25 cellular contexts compared by ENCODE assay signal in genomic region chr7:1710936-1711335, GRCh38. TPM values are rescaled to one million over a fixed set of nuclear protein-coding genes. Genes with fewer than 3 reads are reported as not detected.
DNase-seq lines count a peak whose midpoint lies in the region; ATAC-seq, FAIRE-seq and TF ChIP-seq lines count a peak whose summit lies in the region.
"Had no signal": no experiment of that assay in that cellular context is flagged by ENCODE, and none has a peak within 500 bp of the region (broad histone marks: within the 10 kb centered on the region; RNA-seq: fewer than 3 reads in every experiment).

No MANE protein-coding gene starts in this region.

- WGBS in H1 (ENCODE audit: extremely low coverage in 1 of 2, insufficient coverage in 1 of 2, insufficient read length in 1 of 2, insufficient replicate concordance in 2 of 2, low coverage in 1 of 2, low lambda C conversion rate in 2 of 2, missing lambda C conversion rate in 1 of 2), 2 experiments = 89% methylated on average over 6 of the region's 6 CpGs; no CpG with 5 or more reads in 1 of the 2 experiments
- 83 to 94% (median 83%) methylated on average over 6 of the region's 6 CpGs for WGBS in spleen, 5 donors

- no peak overlapping the region for H2BK120ac ChIP-seq in H1 (replicated peaks; ENCODE audit: low read depth, low read length)

- H3K79me2 ChIP-seq in H1 (ENCODE audit: control insufficient read depth in 1 of 2, insufficient read depth in 2 of 2, low read length in 2 of 2) = no peaks in the 10 kb centered on the region

- no peak overlapping the region for H4K5ac ChIP-seq in H1 (ENCODE audit: insufficient read length, low read depth, low read length)

- intact Hi-C loops in CD14-positive monocyte (cut with micrococcal nuclease) = no loop called here
- intact Hi-C loops in spleen (cut with DNase I; ENCODE audit: low total_unique reads) = no loop called here

- H3K56ac ChIP-seq in H1 (replicated peaks; ENCODE audit: insufficient read length, low read depth, low read length) = no peak overlapping the region

- H3K23me2 ChIP-seq in H1 (ENCODE audit: low read depth, low read length) = no peaks in the 10 kb centered on the region

- no peak overlapping the region for H2BK15ac ChIP-seq in H1 (ENCODE audit: low read length)

- TF ChIP-seq POLR2A in H1 (IDR thresholded peaks at IDR 0.05; ENCODE audit: control extremely low read depth in 1 of 2, low read depth in 2 of 2, low read length in 2 of 2) = no peak
- no peak for TF ChIP-seq POLR2A in spleen (IDR thresholded peaks at IDR 0.05)

- no peak for FAIRE-seq in H1 (lab: Jason Lieb, UNC)
- FAIRE-seq: GM12892, GM19239 had no signal

- no peak overlapping the region for H3K23ac ChIP-seq in H1 (ENCODE audit: insufficient read length)

- CTCF ChIA-PET in H1 (lab: Charles Lee; ENCODE audit: partially characterized antibody) = interaction anchor here (1.2 to 2.7 kb wide), 9 partner anchors 11 to 132 kb away, joined by 3 to 21 read pairs (median 5); no protein-coding TSS in a partner anchor

- H4K91ac ChIP-seq in H1 (replicated peaks; ENCODE audit: insufficient read length, low read length) = no peak overlapping the region

- DNase-seq in CD14-positive monocyte (ENCODE audit: low spot score) (peak; percentile 30), H1 (ENCODE audit: low read depth in 1 of 2, low spot score in 2 of 2) (no peak), spleen (peak; percentile 40), DMS153 (lab: John Stamatoyannopoulos, UW) (no peak), NCI-H2196 (lab: John Stamatoyannopoulos, UW; ENCODE audit: unreplicated experiment) (no peak)
- DNase-seq: Calu3; Karpas-422; NCI-H1092; NCI-H1417 treated with DMSO at 0.1 percent for 48 hours; NCI-H187 treated with DMSO at 0.1 percent for 48 hours; NCI-H2107; NCI-H446 treated with DMSO at 0.1 percent for 48 hours; NCI-H526; NCI-H82; NK-92 treated with Interleukin-12 subunit alpha and Interleukin-12 subunit beta, amount 100 ng/mL, for 24 hours; PC-9; SHP77 treated with DMSO at 0.1 percent for 48 hours had no signal

- no peak for ATAC-seq in GM21515 (IDR thresholded peaks at IDR 0.05; ENCODE audit: unreplicated experiment)

- H3K27ac ChIP-seq in BLaER1 (no peak overlapping the region), H1 (ENCODE audit: low read depth, low read length) (no peak overlapping the region), spleen (no peak overlapping the region)
- H3K27ac ChIP-seq: C4-2B, PC-9, SK-N-MC had no signal

- no peak overlapping the region for H2AK5ac ChIP-seq in H1 (ENCODE audit: low read depth, low read length)

- no peak overlapping the region for H3K18ac ChIP-seq in H1 (ENCODE audit: extremely low read depth, low read length)

- H3K4me1 ChIP-seq in BLaER1 (peaks cover 53% of the 10 kb centered on the region), H1 (replicated peaks in 1 of 4; ENCODE audit: control insufficient read depth in 3 of 4, insufficient read depth in 4 of 4, low read length in 3 of 4) (peaks cover 0 to 22% (median 17%) of the 10 kb centered on the region in 4 experiments; a peak in 6 of 7 replicates), spleen (peaks cover 0 to 16% (median 10%) of the 10 kb centered on the region in 6 donors)

- no peak overlapping the region for H2AFZ ChIP-seq in H1 (ENCODE audit: low read length)
- H2AFZ ChIP-seq: PC-9 had no signal

- H3K9ac ChIP-seq in BLaER1 (no peak overlapping the region), H1 (replicated peaks in 1 of 4; ENCODE audit: extremely low read depth in 1 of 4, low read depth in 3 of 4, low read length in 3 of 4) (no peak overlapping the region)

- H3K4me2 ChIP-seq in BLaER1 (0 out of 2 replicates have a peak overlapping the region, but pooled peaks have one; percentile 1), H1 (ENCODE audit: insufficient read depth in 1 of 2, low read depth in 2 of 2, low read length in 2 of 2) (no peak overlapping the region)
- H3K4me2 ChIP-seq: PC-9 had no signal

- H3K4me3 Mint-ChIP-seq in CD14-positive monocyte = no peak overlapping the region
- H3K4me3 Mint-ChIP-seq: H9 had no signal

- H3K36me3 ChIP-seq in BLaER1 (peaks cover 24% of the 10 kb centered on the region), H1 (ENCODE audit: control insufficient read depth in 2 of 4, insufficient read depth in 4 of 4, low read length in 3 of 4) (no peaks in the 10 kb centered on the region), spleen (peaks cover 0 to 5% (median 0%) of the 10 kb centered on the region in 6 donors)

- peaks cover 8 to 15% (median 9%) of the 10 kb centered on the region in 3 donors for H3K27me3 Mint-ChIP-seq in CD14-positive monocyte (ENCODE audit: low read depth in 3 of 3)

- H3K9me3 Mint-ChIP-seq in CD14-positive monocyte = peaks cover 9 to 23% (median 17%) of the 10 kb centered on the region in 7 donors

- H4K20me1 ChIP-seq in BLaER1 = peaks cover 25% of the 10 kb centered on the region; the same call in 1 of the 2 replicates
- H4K20me1 ChIP-seq in H1 (replicated peaks in 1 of 2; ENCODE audit: control insufficient read depth in 1 of 2, insufficient read depth in 2 of 2, low read length in 2 of 2) = no peaks in the 10 kb centered on the region

- no peak overlapping the region for H3K27ac Mint-ChIP-seq in CD14-positive monocyte
- H3K27ac Mint-ChIP-seq: H9 had no signal

- H3K4me3 ChIP-seq in BLaER1 (no peak overlapping the region), H1 (ENCODE audit: extremely low read depth in 1 of 4, insufficient read depth in 2 of 4, low read depth in 3 of 4, low read length in 4 of 4) (no peak overlapping the region), spleen (no peak overlapping the region)
- H3K4me3 ChIP-seq: PC-9, SK-N-MC had no signal

- TF ChIP-seq EP300 in H1 (IDR thresholded peaks at IDR 0.05; ENCODE audit: borderline replicate concordance in 1 of 2, low read depth in 2 of 2, low read length in 2 of 2) = no peak

- no peaks in the 10 kb centered on the region for H3K79me1 ChIP-seq in H1 (ENCODE audit: low read depth, low read length)

- no peak overlapping the region for H3K14ac ChIP-seq in H1 (ENCODE audit: insufficient read length)

- no peak overlapping the region for H3K4ac ChIP-seq in H1 (replicated peaks; ENCODE audit: insufficient read length, low read depth, low read length)

- POLR2A ChIA-PET in H1 (lab: Charles Lee; ENCODE audit: partially characterized antibody) = no interaction called here

- no peaks in the 10 kb centered on the region for H3K4me1 Mint-ChIP-seq in CD14-positive monocyte

- TF ChIP-seq CTCF in CD14-positive monocyte (IDR thresholded peaks at IDR 0.05) = no peak
- TF ChIP-seq CTCF in H1 (IDR thresholded peaks at IDR 0.05; ENCODE audit: control extremely low read depth in 1 of 3, insufficient read depth in 1 of 3, low read depth in 1 of 3, low read length in 3 of 3) = no peak
- TF ChIP-seq CTCF in spleen (IDR thresholded peaks at IDR 0.05 in 8 of 11, conservative IDR thresholded peaks at IDR 0.05 in 3 of 11) = no peak

- 0 out of 2 replicates have a peak overlapping the region, but pooled peaks have one; percentile 17 for H2BK12ac ChIP-seq in H1 (ENCODE audit: low read depth, low read length)

- H3K36me3 Mint-ChIP-seq in CD14-positive monocyte = no peaks in the 10 kb centered on the region

- no peak for TF ChIP-seq RAD21 in H1 (IDR thresholded peaks at IDR 0.05 in 1 of 2, conservative IDR thresholded peaks at IDR 0.05 in 1 of 2; ENCODE audit: low read depth in 2 of 2, low read length in 2 of 2)

- H2BK20ac ChIP-seq in H1 (ENCODE audit: low read length) = no peak overlapping the region

- no peak overlapping the region for H2BK5ac ChIP-seq in H1 (ENCODE audit: low read depth, low read length)

- peaks cover 19% of the 10 kb centered on the region for H3K9me3 ChIP-seq in BLaER1
- H3K9me3 ChIP-seq in H1 (ENCODE audit: insufficient read depth in 2 of 2, low read depth in 1 of 2, low read length in 1 of 2) = peaks cover 10 to 11% of the 10 kb centered on the region in 2 experiments
- peaks cover 3 to 21% (median 16%) of the 10 kb centered on the region in 8 donors for H3K9me3 ChIP-seq in spleen

- no peak overlapping the region for H4K8ac ChIP-seq in H1 (ENCODE audit: extremely low read depth, insufficient read depth, low read length)

- H3K27me3 ChIP-seq in BLaER1 (no peaks in the 10 kb centered on the region), H1 (replicated peaks in 1 of 4; ENCODE audit: control insufficient read depth in 3 of 4, extremely low read depth in 1 of 4, insufficient read depth in 3 of 4, low read length in 3 of 4) (no peaks in the 10 kb centered on the region), spleen (replicated peaks in 1 of 7) (peaks cover 0 to 21% (median 0%) of the 10 kb centered on the region in 7 donors)

TF ChIP-seq in H1, 55 proteins besides CTCF, POLR2A, EP300 and RAD21:
- TF ChIP-seq RNF2 (IDR thresholded peaks at IDR 0.05; ENCODE audit: borderline replicate concordance, low read depth, low read length, missing control alignments, poor library complexity, severe bottlenecking) = no peak
- TF ChIP-seq ZNF274 (IDR thresholded peaks at IDR 0.05; ENCODE audit: borderline replicate concordance, extremely low read depth, low read length) = no peak
- no peak for TF ChIP-seq GABPA (IDR thresholded peaks at IDR 0.05; ENCODE audit: borderline replicate concordance, insufficient read depth, low read length)

RNA-seq across cellular contexts. Expression of gene ELFN1, which starts 40.9 kb away (rescaled TPM):
- not detected for polyA plus RNA-seq in CD14-positive monocyte
- 2.0 and 2.1 TPM in 2 replicates for total RNA-seq in H1 (2021; fragmentation: NEBNext Ultra II Directional; extraction: Animal tissue kit (Norgen Biotek cat#: 25700))
- polyA plus RNA-seq in H1 (2011; rRNA removed) = 4.5 and 4.8 TPM in 2 replicates
- polyA plus RNA-seq in H1 (2011; cell fraction: cytosol; rRNA removed) = 3.6 TPM
- 2.8 TPM for polyA plus RNA-seq in H1 (2011; cell fraction: nucleus; rRNA removed)
- polyA plus RNA-seq in H1 (2012, experiment 1 of 2) = 1.5 to 4.4 TPM (median 3.3 TPM) in 4 replicates
- 2.0 TPM for polyA plus RNA-seq in H1 (2012, experiment 2 of 2)
- polyA plus RNA-seq in H1 (2013, experiment 1 of 2) = 3.3 TPM
- polyA plus RNA-seq in H1 (2013, experiment 2 of 2) = 3.5 TPM
- 1.8 and 2.7 TPM in 2 replicates for polyA minus RNA-seq in H1 (2011; rRNA and poly(A)+ RNA removed)
- 3.5 TPM for polyA minus RNA-seq in H1 (2011; cell fraction: cytosol; rRNA and poly(A)+ RNA removed)
- polyA minus RNA-seq in H1 (2011; cell fraction: nucleus; rRNA and poly(A)+ RNA removed) = 1.5 TPM
- total RNA-seq in spleen = 1 to 10 TPM; 2.3 to 3.9 (median 2.8) TPM
- under 1 TPM; 0.22 to 0.70 (median 0.41) TPM for polyA plus RNA-seq in spleen
- total RNA-seq: A673, Calu3 had no signal

Comparison
In these comparisons a context has a peak if more than half of its experiments do, and no peak if none do; other contexts are left out.
1. DNase-seq: peak in CD14-positive monocyte (single experiment) and spleen (single experiment); none in H1 (0 of 2), DMS153 (single experiment) and NCI-H2196 (single experiment).